In genomic region chr1:37989381-37989930, GRCh38 we compare ENCODE assay signal across 8 cellular contexts. TPM values are rescaled to one million over a fixed set of nuclear protein-coding genes. Genes with fewer than 3 reads are reported as not detected.
DNase-seq lines count a peak whose midpoint lies in the region; ATAC-seq and TF ChIP-seq lines count a peak whose summit lies in the region.

No MANE protein-coding gene starts in this region.

- H3K4me3 ChIP-seq in heart left ventricle (peak overlapping the region; percentile 66 to 98 (median 76)), prostate gland (peak overlapping the region; percentile 57 to 84)

- H3K4me3 Mint-ChIP-seq in activated naive CD4-positive, alpha-beta T cell treated with anti-CD3 and anti-CD28 coated beads for 36 hours = peak overlapping the region; percentile 94

- H3K27me3 ChIP-seq in heart left ventricle = no peaks in the 10 kb centered on the region
- no peaks in the 10 kb centered on the region for H3K27me3 ChIP-seq in prostate gland (replicated peaks; ENCODE audit: insufficient read depth)

- no peaks in the 10 kb centered on the region for H3K27me3 Mint-ChIP-seq in activated naive CD4-positive, alpha-beta T cell treated with anti-CD3 and anti-CD28 coated beads for 36 hours (ENCODE audit: low read depth)

- peaks cover 0 to 38% (median 33%) of the 10 kb centered on the region in 9 donors for H3K36me3 ChIP-seq in heart left ventricle
- peaks cover 0 to 7% of the 10 kb centered on the region in 2 donors for H3K36me3 ChIP-seq in prostate gland

- H3K36me3 Mint-ChIP-seq in activated naive CD4-positive, alpha-beta T cell treated with anti-CD3 and anti-CD28 coated beads for 36 hours (ENCODE audit: low read depth) = peaks cover 19% of the 10 kb centered on the region

- peak overlapping the region; percentile 27 to 92 (median 79) for H3K27ac ChIP-seq in heart left ventricle
- peak overlapping the region; percentile 68 to 72 for H3K27ac ChIP-seq in prostate gland

- CTCF ChIA-PET in activated naive CD4-positive, alpha-beta T cell treated with anti-CD3 and anti-CD28 coated beads for 36 hours (lab: Charles Lee) = interaction anchor here (0.6 to 3.1 kb wide), 15 partner anchors 9 to 511 kb away, joined by 3 to 23 read pairs (median 4); partner anchors contain the start of gene UTP11

- TF ChIP-seq POLR2A in heart left ventricle (IDR thresholded peaks at IDR 0.05) = no peak
- TF ChIP-seq POLR2A in prostate gland (IDR thresholded peaks at IDR 0.05) = no peak

- peak; percentile 27 for ATAC-seq in HG02571 (IDR thresholded peaks at IDR 0.05; ENCODE audit: unreplicated experiment)
- ATAC-seq in heart left ventricle = peak; percentile 8 to 50 (median 42)

- peaks cover 0 to 25% (median 14%) of the 10 kb centered on the region in 12 donors for H3K4me1 ChIP-seq in heart left ventricle
- H3K4me1 ChIP-seq in prostate gland (replicated peaks) = peaks cover 11% of the 10 kb centered on the region

- H3K27ac Mint-ChIP-seq in activated naive CD4-positive, alpha-beta T cell treated with anti-CD3 and anti-CD28 coated beads for 36 hours = peak overlapping the region; percentile 88

- DNase-seq in NCI-H345 (lab: John Stamatoyannopoulos, UW) (peak; percentile 38), NCI-H345 treated with DMSO at 0.1 percent for 48 hours (lab: John Stamatoyannopoulos, UW; ENCODE audit: unreplicated experiment) (no peak), NCI-H2227 (lab: John Stamatoyannopoulos, UW; ENCODE audit: unreplicated experiment) (peak; percentile 56), heart left ventricle (peak in 2 of 5 donors; percentile 42 to 64), prostate gland (ENCODE audit: low spot score) (no peak), NCI-H2107 (lab: John Stamatoyannopoulos, UW) (no peak)
- DNase-seq in activated naive CD4-positive, alpha-beta T cell treated with anti-CD3 and anti-CD28 coated beads for 36 hours = peak; percentile 53

- 0 to 1% (median 0%) methylated on average over 27 to 30 of the region's 30 CpGs for WGBS in heart left ventricle, 4 donors
- 1% methylated on average over 30 of the region's 30 CpGs for WGBS in prostate gland

- peaks cover 19% of the 10 kb centered on the region for H3K4me1 Mint-ChIP-seq in activated naive CD4-positive, alpha-beta T cell treated with anti-CD3 and anti-CD28 coated beads for 36 hours (ENCODE audit: low read depth)

- no peak for TF ChIP-seq CTCF in heart left ventricle (IDR thresholded peaks at IDR 0.05)
- no peak for TF ChIP-seq CTCF in prostate gland (IDR thresholded peaks at IDR 0.05)

- no peaks in the 10 kb centered on the region for H3K9me3 Mint-ChIP-seq in activated naive CD4-positive, alpha-beta T cell treated with anti-CD3 and anti-CD28 coated beads for 36 hours

- H3K9me3 ChIP-seq in heart left ventricle (no peaks in the 10 kb centered on the region), prostate gland (no peaks in the 10 kb centered on the region)

- intact Hi-C loops in activated naive CD4-positive, alpha-beta T cell treated with anti-CD3 and anti-CD28 coated beads for 36 hours (cut with micrococcal nuclease) = loop anchor here (1.0 to 5.0 kb wide), 2 partner anchors 57 to 130 kb away; partner anchors contain the start of gene MTF1
- intact Hi-C loops in heart left ventricle (cut with DNase I) = loop anchor here in 4 of 10 donors (5.0 to 10.0 kb wide), 4 partner anchors 42 to 185 kb away; partner anchors contain the start of genes INPP5B (in 2 of the 4), C1orf122 (in 1 of the 4) and YRDC (in 1 of the 4)
- intact Hi-C loops in prostate gland (cut with DNase I) = no loop called here

RNA-seq across cellular contexts. Expression of gene SF3A3, which starts 0.4 kb away (rescaled TPM):
- total RNA-seq in activated naive CD4-positive, alpha-beta T cell treated with anti-CD3 and anti-CD28 coated beads for 36 hours = 10 to 100 TPM; 88.2 to 89.9 TPM
- total RNA-seq in heart left ventricle (10 to 100 TPM; 18.8 to 36.1 (median 26.1) TPM), prostate gland (10 to 100 TPM; 55.8 to 68.0 TPM)
- 10 to 100 TPM in 1 of 2 donors, 1 to 10 TPM in 1; 9.7 to 31.4 TPM for polyA plus RNA-seq in heart left ventricle

RNA-seq across cellular contexts. Expression of gene FHL3, which starts 15.9 kb away (rescaled TPM):
- total RNA-seq in activated naive CD4-positive, alpha-beta T cell treated with anti-CD3 and anti-CD28 coated beads for 36 hours = 10 to 100 TPM; 12.1 to 12.7 TPM
- total RNA-seq in heart left ventricle = 10 to 100 TPM in 6 of 9 donors, 1 to 10 TPM in 3; 4.6 to 27.0 (median 11.3) TPM
- polyA plus RNA-seq in heart left ventricle = 10 to 100 TPM; 13.7 to 15.4 TPM
- 10 to 100 TPM; 14.2 to 40.6 TPM for total RNA-seq in prostate gland

RNA-seq across cellular contexts. Expression of gene UTP11, which starts 23.1 kb away (rescaled TPM):
- total RNA-seq in activated naive CD4-positive, alpha-beta T cell treated with anti-CD3 and anti-CD28 coated beads for 36 hours = 10 to 100 TPM; 49.7 to 49.8 TPM
- total RNA-seq in heart left ventricle (10 to 100 TPM; 30.7 to 43.7 (median 36.5) TPM), prostate gland (10 to 100 TPM; 26.9 to 36.5 TPM)
- 10 to 100 TPM; 36.2 to 51.6 TPM for polyA plus RNA-seq in heart left ventricle

RNA-seq across cellular contexts. Expression of gene INPP5B, which starts 42.6 kb away (rescaled TPM):
- 10 to 100 TPM; 30.4 to 31.2 TPM for total RNA-seq in activated naive CD4-positive, alpha-beta T cell treated with anti-CD3 and anti-CD28 coated beads for 36 hours
- total RNA-seq in heart left ventricle (10 to 100 TPM in 8 of 9 donors, 1 to 10 TPM in 1; 7.7 to 16.2 (median 13.1) TPM), prostate gland (10 to 100 TPM; 12.8 to 20.8 TPM)
- polyA plus RNA-seq in heart left ventricle = 10 to 100 TPM in 1 of 2 donors, 1 to 10 TPM in 1; 6.5 to 11.4 TPM

RNA-seq across cellular contexts. Expression of gene POU3F1, which starts 57.1 kb away (rescaled TPM):
- not detected for total RNA-seq in activated naive CD4-positive, alpha-beta T cell treated with anti-CD3 and anti-CD28 coated beads for 36 hours
- total RNA-seq in heart left ventricle (under 1 TPM in 2 of 9 donors, not detected in 7; 0.17 to 0.18 TPM), prostate gland (1 to 10 TPM in 1 of 2 donors, under 1 TPM in 1; 0.09 to 3.4 TPM)
- polyA plus RNA-seq in heart left ventricle = not detected

Comparison
In these comparisons a context has a peak if more than half of its experiments do, and no peak if none do; other contexts are left out.
1. DNase-seq: peak in NCI-H345 (single experiment), NCI-H2227 (single experiment) and activated naive CD4-positive, alpha-beta T cell treated with anti-CD3 and anti-CD28 coated beads for 36 hours (single experiment); none in NCI-H345 treated with DMSO at 0.1 percent for 48 hours (single experiment), prostate gland (single experiment) and NCI-H2107 (single experiment).